In the genomic region with DNA sequence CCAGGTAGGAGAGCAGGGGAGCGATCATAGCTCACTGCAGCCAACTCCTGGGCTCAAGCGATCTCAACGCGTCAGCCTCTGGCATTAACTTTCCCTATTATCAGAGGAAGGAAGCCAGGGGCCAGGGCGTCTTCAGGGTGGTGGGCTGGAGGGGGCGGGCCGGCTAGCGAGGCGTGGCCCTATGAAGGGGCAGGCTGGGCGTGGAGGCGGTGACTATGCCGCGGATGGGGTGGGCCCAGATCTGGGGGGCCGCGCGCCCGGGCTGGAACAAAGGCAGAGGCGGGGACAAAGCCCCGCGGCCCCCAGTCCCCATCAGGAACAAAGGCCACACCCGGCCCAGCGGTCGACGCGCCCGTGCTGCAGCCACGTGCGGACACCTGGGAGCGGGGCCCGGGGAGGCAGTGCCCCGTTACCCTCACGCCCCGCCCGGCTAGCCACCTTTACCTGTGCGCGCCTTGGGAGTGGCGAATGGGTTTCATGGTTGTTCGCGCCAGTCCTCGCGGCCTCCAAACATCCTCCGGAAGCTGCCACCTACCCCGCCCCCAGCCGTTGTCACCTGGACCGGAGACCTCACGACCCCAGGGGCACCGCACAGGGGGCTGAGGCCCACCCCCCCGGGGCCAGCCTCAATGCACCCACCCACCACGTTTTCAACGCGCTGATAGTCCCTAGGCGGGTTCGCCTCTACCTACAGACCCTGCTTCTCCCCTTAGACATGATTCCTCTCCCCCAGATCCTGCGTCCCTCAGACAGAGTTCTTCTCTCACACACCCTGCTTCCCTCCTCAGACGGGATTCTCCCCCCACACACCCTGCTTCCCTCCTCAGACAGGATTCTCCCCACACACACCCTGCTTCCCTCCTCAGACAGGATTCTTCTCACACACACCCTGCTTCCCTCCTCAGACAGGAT, we compare ENCODE assay signal across 8 cellular contexts. TPM values are rescaled to one million over a fixed set of nuclear protein-coding genes. Genes with fewer than 3 reads are reported as not detected.
A peak's percentile ranks its signal among the peaks of the same experiment; 100 is the strongest.
DNase-seq lines count a peak whose midpoint lies in the region; ATAC-seq and TF ChIP-seq lines count a peak whose summit lies in the region.

No MANE protein-coding gene starts in this region.

- TF ChIP-seq CTCF in Panc1 (IDR thresholded peaks at IDR 0.05) (no peak), nephron (IDR thresholded peaks at IDR 0.05; ENCODE audit: unreplicated experiment in 3 of 3) (no peak)

- H3K27ac Mint-ChIP-seq in nephron, result peak overlapping the region; percentile 95 to 96 (median 96)

- H3K9me3 Mint-ChIP-seq in nephron, result no peaks in the 10 kb centered on the region

- DNase-seq in Panc1 (ENCODE audit: low read depth, low spot score) (no peak), putamen (ENCODE audit: low spot score) (no peak), H4 (ENCODE audit: low spot score) (no peak), NCI-H2081 treated with DMSO at 0.1 percent for 48 hours (lab: John Stamatoyannopoulos, UW) (no peak)
- no peak for DNase-seq in effector memory CD4-positive, alpha-beta T cell

- POLR2A ChIA-PET in Panc1 (lab: Charles Lee), result interaction anchor here (0.5 to 0.6 kb wide), 2 partner anchors 10 to 35 kb away, joined by 5 to 7 read pairs; no protein-coding TSS in a partner anchor

- CTCF ChIA-PET in Panc1 (lab: Charles Lee), result interaction anchor here (0.6 kb wide), 1 partner anchor 9 kb away, joined by 4 read pairs; no protein-coding TSS in a partner anchor

- peaks cover 4% of the 10 kb centered on the region for H3K27me3 ChIP-seq in Panc1 (ENCODE audit: control insufficient read depth, insufficient read depth, low read length)
- no peaks in the 10 kb centered on the region for H3K27me3 ChIP-seq in effector memory CD4-positive, alpha-beta T cell (replicated peaks; ENCODE audit: control insufficient read depth, insufficient read depth, low read length, poor library complexity, severe bottlenecking)

- ATAC-seq in Panc1 (peak; percentile 87), GM21423 (IDR thresholded peaks at IDR 0.05; ENCODE audit: unreplicated experiment) (no peak)

- peaks cover 6% of the 10 kb centered on the region for H3K4me1 Mint-ChIP-seq in nephron

- peak overlapping the region; percentile 83 to 86 (median 84) for H3K4me3 Mint-ChIP-seq in nephron

- H3K27ac ChIP-seq in Panc1 (ENCODE audit: low read length), result peak overlapping the region; percentile 18
- no peak overlapping the region for H3K27ac ChIP-seq in effector memory CD4-positive, alpha-beta T cell (ENCODE audit: insufficient read depth, low read length, poor library complexity, severe bottlenecking)

- H3K27me3 Mint-ChIP-seq in nephron (ENCODE audit: low read depth), result peaks cover 19% of the 10 kb centered on the region

- in situ Hi-C loops in Panc1 (cut with HindIII; ENCODE audit: low pct_unique_long_range_greater_than_20kb, low sequenced_read_pairs), result no loop called here

- H3K4me1 ChIP-seq in Panc1 (ENCODE audit: control insufficient read depth, insufficient read depth, low read length), result peaks cover 3% of the 10 kb centered on the region; the same call in 1 of the 2 replicates
- H3K4me1 ChIP-seq in effector memory CD4-positive, alpha-beta T cell (ENCODE audit: control insufficient read depth, insufficient read depth, low read length, poor library complexity, severe bottlenecking), result peaks cover 7% of the 10 kb centered on the region

- no peaks in the 10 kb centered on the region for H3K36me3 ChIP-seq in Panc1 (ENCODE audit: control insufficient read depth, insufficient read depth, low read length)
- no peaks in the 10 kb centered on the region for H3K36me3 ChIP-seq in effector memory CD4-positive, alpha-beta T cell (ENCODE audit: control insufficient read depth, insufficient read depth, low read length)

- TF ChIP-seq POLR2A in GM15510 (IDR thresholded peaks at IDR 0.05; ENCODE audit: borderline replicate concordance, extremely low read depth, insufficient read length), result peak; percentile 31

- no peaks in the 10 kb centered on the region for H3K9me3 ChIP-seq in Panc1 (ENCODE audit: control insufficient read depth, insufficient read depth, low read depth, low read length)
- H3K9me3 ChIP-seq in effector memory CD4-positive, alpha-beta T cell (ENCODE audit: control insufficient read depth, low read length), result no peaks in the 10 kb centered on the region

- peak overlapping the region; percentile 43 to 53 for H3K4me3 ChIP-seq in Panc1 (ENCODE audit: low read depth in 2 of 2, low read length in 2 of 2)
- peak overlapping the region; percentile 57 for H3K4me3 ChIP-seq in effector memory CD4-positive, alpha-beta T cell (ENCODE audit: insufficient read depth, low read depth, low read length, poor library complexity, severe bottlenecking)

- intact Hi-C loops in Panc1 (cut with micrococcal nuclease; ENCODE audit: unreplicated experiment), result no loop called here

- no TSS peak for BruUV-seq in Panc1 (replicated peaks; lab: Mats Ljungman, UMichigan)

- no peaks in the 10 kb centered on the region for H3K36me3 Mint-ChIP-seq in nephron (ENCODE audit: low read depth)

RNA-seq across cellular contexts. Expression of gene TRIM28, which starts 5.4 kb away (rescaled TPM):
- 767 TPM for total RNA-seq in Panc1 (2021; ENCODE audit: unreplicated experiment)
- 1,302 TPM for polyA plus RNA-seq in Panc1 (2012; ENCODE audit: insufficient read length)
- total RNA-seq in H4 (2014; rRNA removed; shearing (Covaris generic)), result 378 and 416 TPM in 2 replicates

RNA-seq across cellular contexts. Expression of gene CHMP2A, which starts 16.4 kb away (rescaled TPM):
- 191 TPM for total RNA-seq in Panc1 (2021; ENCODE audit: unreplicated experiment)
- 381 TPM for polyA plus RNA-seq in Panc1 (2012; ENCODE audit: insufficient read length)
- total RNA-seq in H4 (2014; rRNA removed; shearing (Covaris generic)), result 242 and 244 TPM in 2 replicates

RNA-seq across cellular contexts. Expression of gene ZBTB45, which starts 18.9 kb away (rescaled TPM):
- 24.7 TPM for total RNA-seq in Panc1 (2021; ENCODE audit: unreplicated experiment)
- 33.6 TPM for polyA plus RNA-seq in Panc1 (2012; ENCODE audit: insufficient read length)
- total RNA-seq in H4 (2014; rRNA removed; shearing (Covaris generic)), result 1.6 and 4.6 TPM in 2 replicates

RNA-seq across cellular contexts. Expression of gene UBE2M, which starts 19.9 kb away (rescaled TPM):
- 189 TPM for total RNA-seq in Panc1 (2021; ENCODE audit: unreplicated experiment)
- 306 TPM for polyA plus RNA-seq in Panc1 (2012; ENCODE audit: insufficient read length)
- 108 and 109 TPM in 2 replicates for total RNA-seq in H4 (2014; rRNA removed; shearing (Covaris generic))

RNA-seq across cellular contexts. Expression of gene SLC27A5, which starts 26.7 kb away (rescaled TPM):
- 10.7 TPM for total RNA-seq in Panc1 (2021; ENCODE audit: unreplicated experiment)
- polyA plus RNA-seq in Panc1 (2012; ENCODE audit: insufficient read length), result 34.8 TPM
- 18.1 and 19.7 TPM in 2 replicates for total RNA-seq in H4 (2014; rRNA removed; shearing (Covaris generic))
